ENCODE assay signal across 11 cellular contexts in genomic region chr7:47992446-47992845, GRCh38. TPM values are rescaled to one million over a fixed set of nuclear protein-coding genes. Genes with fewer than 3 reads are reported as not detected.
DNase-seq lines count a peak whose midpoint lies in the region; ATAC-seq and TF ChIP-seq lines count a peak whose summit lies in the region.
"Had no signal": no experiment of that assay in that cellular context is flagged by ENCODE, and none has a peak within 500 bp of the region (broad histone marks: within the 10 kb centered on the region; RNA-seq: fewer than 3 reads in every experiment).

No MANE protein-coding gene starts in this region.

- peaks cover 6% of the 10 kb centered on the region for H3K9me3 Mint-ChIP-seq in mesothelial cell of epicardium

- peak overlapping the region; percentile 74 for H3K9ac ChIP-seq in adipocyte (ENCODE audit: low read length)

- H3K4me1 Mint-ChIP-seq in mesothelial cell of epicardium: peaks cover 36% of the 10 kb centered on the region

- peak overlapping the region; percentile 70 for H3K27ac Mint-ChIP-seq in mesothelial cell of epicardium

- no peak for TF ChIP-seq POLR2A in heart left ventricle (IDR thresholded peaks at IDR 0.05)

- no peaks in the 10 kb centered on the region for H3K36me3 ChIP-seq in heart left ventricle
- H3K36me3 ChIP-seq in adipocyte (ENCODE audit: control insufficient read depth, insufficient read depth, low read length, severe bottlenecking): no peaks in the 10 kb centered on the region
- H3K36me3 ChIP-seq in upper lobe of right lung: no peaks in the 10 kb centered on the region
- H3K36me3 ChIP-seq: right atrium auricular region, tibial artery had no signal

- intact Hi-C loops in heart left ventricle (cut with DNase I) (loop anchor here in 6 of 10 donors (1.0 to 5.0 kb wide), 4 partner anchors 95 to 118 kb away; partner anchors contain the start of gene UPP1 (in 1 of the 6)), right cardiac atrium (cut with DNase I) (loop anchor here (2.0 to 5.0 kb wide), 3 partner anchors 118 to 120 kb away; no protein-coding TSS in a partner anchor), upper lobe of right lung (cut with DNase I) (no loop called here)

- H3K36me3 Mint-ChIP-seq in mesothelial cell of epicardium: no peaks in the 10 kb centered on the region

- H3K9me3 ChIP-seq in heart left ventricle (no peaks in the 10 kb centered on the region), right cardiac atrium (ENCODE audit: control insufficient read depth, low read length) (no peaks in the 10 kb centered on the region), adipocyte (ENCODE audit: control insufficient read depth, low read length) (no peaks in the 10 kb centered on the region), upper lobe of right lung (no peaks in the 10 kb centered on the region)
- H3K9me3 ChIP-seq: right atrium auricular region, tibial artery had no signal

- DNase-seq in heart left ventricle: no peak
- no peak for DNase-seq in right cardiac atrium
- DNase-seq in adipocyte (ENCODE audit: low read depth): no peak
- DNase-seq in mesothelial cell of epicardium (ENCODE audit: low spot score in 2 of 2, unreplicated experiment in 2 of 2): no peak
- no peak for DNase-seq in upper lobe of right lung
- DNase-seq in NCI-H1694 (lab: John Stamatoyannopoulos, UW): no peak
- no peak for DNase-seq in GM19238 (ENCODE audit: insufficient read length, low spot score)
- no peak for DNase-seq in SK-N-DZ (ENCODE audit: low spot score)
- DNase-seq: NCI-H2081 treated with DMSO at 0.1 percent for 48 hours had no signal

- H3K27me3 ChIP-seq in heart left ventricle (no peaks in the 10 kb centered on the region), right cardiac atrium (ENCODE audit: control insufficient read depth, insufficient read depth) (no peaks in the 10 kb centered on the region), adipocyte (replicated peaks; ENCODE audit: control insufficient read depth, insufficient read depth, low read length) (no peaks in the 10 kb centered on the region), upper lobe of right lung (no peaks in the 10 kb centered on the region)
- H3K27me3 ChIP-seq: right atrium auricular region, tibial artery had no signal

- ATAC-seq in heart left ventricle (no peak), right cardiac atrium (no peak), upper lobe of right lung (no peak)

- TF ChIP-seq CTCF in heart left ventricle (IDR thresholded peaks at IDR 0.05) (no peak), mesothelial cell of epicardium (IDR thresholded peaks at IDR 0.05; ENCODE audit: unreplicated experiment) (no peak), upper lobe of right lung (IDR thresholded peaks at IDR 0.05) (no peak)

- peak overlapping the region; percentile 83 for H3K4me3 Mint-ChIP-seq in mesothelial cell of epicardium

- WGBS in heart left ventricle, 4 donors: 77 to 84% (median 82%) methylated on average over 3 of the region's 3 CpGs
- 79% methylated on average over 3 of the region's 3 CpGs for WGBS in right cardiac atrium

- H3K4me3 ChIP-seq in heart left ventricle (peak overlapping the region in 10 of 12 donors; percentile 15 to 64 (median 61)), right cardiac atrium (ENCODE audit: low read length) (no peak overlapping the region), adipocyte (ENCODE audit: low read length) (peak overlapping the region; percentile 79), upper lobe of right lung (peak overlapping the region; percentile 57)

- no peaks in the 10 kb centered on the region for H3K27me3 Mint-ChIP-seq in mesothelial cell of epicardium (ENCODE audit: low read depth)

- H3K27ac ChIP-seq in heart left ventricle (peak overlapping the region in 9 of 12 donors; percentile 28 to 76 (median 47)), right cardiac atrium (ENCODE audit: low read length) (no peak overlapping the region), upper lobe of right lung (peak overlapping the region; percentile 66)

- H3K4me1 ChIP-seq in heart left ventricle: peaks cover 0 to 14% (median 0%) of the 10 kb centered on the region in 12 donors
- no peaks in the 10 kb centered on the region for H3K4me1 ChIP-seq in right cardiac atrium (ENCODE audit: control insufficient read depth, insufficient read depth, low read length)
- H3K4me1 ChIP-seq in adipocyte (ENCODE audit: control insufficient read depth, insufficient read depth, low read length): peaks cover 5% of the 10 kb centered on the region
- no peaks in the 10 kb centered on the region for H3K4me1 ChIP-seq in upper lobe of right lung
- H3K4me1 ChIP-seq: right atrium auricular region had no signal

RNA-seq across cellular contexts. Expression of gene HUS1, which starts 13.0 kb away (rescaled TPM):
- total RNA-seq in heart left ventricle (10 to 100 TPM; 21.9 to 43.3 (median 27.5) TPM), right cardiac atrium (10 to 100 TPM; 21.9 to 25.7 (median 24.3) TPM), mesothelial cell of epicardium (36.0 to 39.7 TPM (median 37.1 TPM) in 3 replicates), upper lobe of right lung (34.5 TPM)
- polyA plus RNA-seq in heart left ventricle (10 to 100 TPM; 10.9 to 20.0 TPM), right cardiac atrium (13.2 TPM)
- 27.6 and 34.8 TPM in 2 replicates for polyA plus RNA-seq in SK-N-DZ (2014; cell fraction: cytosol; rRNA removed)
- polyA plus RNA-seq in SK-N-DZ (2014; cell fraction: nucleus; rRNA removed): 8.6 and 13.6 TPM in 2 replicates

RNA-seq across cellular contexts. Expression of gene SUN3, which starts 36.5 kb away (rescaled TPM):
- not detected for total RNA-seq in heart left ventricle
- polyA plus RNA-seq in heart left ventricle: not detected
- not detected for total RNA-seq in right cardiac atrium
- polyA plus RNA-seq in right cardiac atrium: not detected
- total RNA-seq in mesothelial cell of epicardium: not detected in 3 replicates
- not detected for total RNA-seq in upper lobe of right lung
- polyA plus RNA-seq in SK-N-DZ (2014; cell fraction: cytosol; rRNA removed): not detected in 2 replicates
- not detected in 2 replicates for polyA plus RNA-seq in SK-N-DZ (2014; cell fraction: nucleus; rRNA removed)
- total RNA-seq: right atrium auricular region had no signal

RNA-seq across cellular contexts. Expression of gene C7orf57, which starts 42.9 kb away (rescaled TPM):
- total RNA-seq in heart left ventricle: under 1 TPM in 1 of 9 donors, not detected in 8; 0.27 TPM
- polyA plus RNA-seq in heart left ventricle: under 1 TPM in 1 of 2 donors, not detected in 1; 0.03 TPM
- not detected for total RNA-seq in right cardiac atrium
- not detected for polyA plus RNA-seq in right cardiac atrium
- not detected in 3 replicates for total RNA-seq in mesothelial cell of epicardium
- not detected for total RNA-seq in upper lobe of right lung
- polyA plus RNA-seq in SK-N-DZ (2014; cell fraction: cytosol; rRNA removed): not detected in 2 replicates
- polyA plus RNA-seq in SK-N-DZ (2014; cell fraction: nucleus; rRNA removed): 0.11 and 0.62 TPM in 2 replicates
- total RNA-seq: right atrium auricular region had no signal

RNA-seq across cellular contexts. Expression of gene PKD1L1, which starts 44.2 kb away (rescaled TPM):
- total RNA-seq in heart left ventricle (1 to 10 TPM; 1.1 to 3.7 (median 2.5) TPM), right cardiac atrium (1 to 10 TPM in 1 of 4 donors, under 1 TPM in 3; 0.79 to 1.5 (median 0.90) TPM), mesothelial cell of epicardium (0.18 to 0.38 TPM (median 0.36 TPM) in 3 replicates), upper lobe of right lung (1.0 TPM)
- polyA plus RNA-seq in heart left ventricle (1 to 10 TPM; 1.3 to 2.1 TPM), right cardiac atrium (0.81 TPM)
- 0.01 and 0.05 TPM in 2 replicates for polyA plus RNA-seq in SK-N-DZ (2014; cell fraction: cytosol; rRNA removed)
- polyA plus RNA-seq in SK-N-DZ (2014; cell fraction: nucleus; rRNA removed): 0.05 TPM in 1 of 2 replicates, not detected in the other
